Comparison of ENCODE assay signal across 9 cellular contexts in the genomic region with DNA sequence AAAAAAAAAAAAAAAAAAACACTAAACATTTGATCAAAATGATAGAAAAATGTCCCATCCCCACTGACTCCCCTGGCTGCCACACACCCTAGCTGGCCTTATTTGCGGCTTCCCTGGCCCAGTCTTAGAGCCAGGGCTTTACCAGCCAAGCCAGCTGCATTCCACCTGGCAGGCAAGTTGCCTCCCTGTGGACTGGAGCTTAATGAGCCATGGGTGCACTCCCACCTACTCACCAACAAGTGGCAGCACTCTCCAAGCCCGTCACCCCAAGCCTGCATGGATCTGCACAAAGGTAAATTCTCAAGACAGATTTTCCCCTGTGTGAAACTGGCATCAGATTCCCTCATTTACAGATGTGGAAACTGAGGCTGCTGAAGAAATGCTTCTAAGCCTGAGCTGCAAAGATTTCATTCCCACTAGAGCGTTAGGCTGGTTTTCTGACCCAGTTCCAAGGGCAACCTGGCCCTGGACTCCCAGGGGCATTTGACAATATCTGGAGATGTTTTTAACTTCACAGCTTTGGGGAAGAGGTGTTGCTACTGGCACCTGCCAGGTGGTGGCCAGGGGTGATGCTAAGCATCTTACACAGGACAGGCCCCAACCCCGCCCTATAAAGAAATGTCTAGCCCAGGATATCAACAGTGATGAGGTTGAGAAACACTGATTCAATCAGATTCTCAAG. TPM values are rescaled to one million over a fixed set of nuclear protein-coding genes. Genes with fewer than 3 reads are reported as not detected.
A peak's percentile ranks its signal among the peaks of the same experiment; 100 is the strongest.
DNase-seq lines count a peak whose midpoint lies in the region; ATAC-seq, FAIRE-seq and TF ChIP-seq lines count a peak whose summit lies in the region.
"Had no signal": no experiment of that assay in that cellular context is flagged by ENCODE, and none has a peak within 500 bp of the region (broad histone marks: within the 10 kb centered on the region; RNA-seq: fewer than 3 reads in every experiment).

No MANE protein-coding gene starts in this region.

- H3K36me3 Mint-ChIP-seq in activated CD4-positive, alpha-beta T cell treated with anti-CD3 and anti-CD28 coated beads, Interleukin-2, amount 10 ng/mL, durations not matched to agents 7 days and 5 days (ENCODE audit: low read depth), result no peaks in the 10 kb centered on the region
- H3K36me3 Mint-ChIP-seq in neural progenitor cell, result no peaks in the 10 kb centered on the region

- CTCF ChIA-PET in activated CD4-positive, alpha-beta T cell treated with anti-CD3 and anti-CD28 coated beads, Interleukin-2, amount 10 ng/mL, durations not matched to agents 7 days and 5 days (lab: Charles Lee), result interaction anchor here (0.7 to 2.3 kb wide), 8 partner anchors 9 to 1020 kb away, joined by 3 to 17 read pairs (median 4); no protein-coding TSS in a partner anchor
- CTCF ChIA-PET in endothelial cell of umbilical vein (lab: Charles Lee), result interaction anchor here (0.6 to 6.8 kb wide), 17 partner anchors 9 to 267 kb away, joined by 3 to 145 read pairs (median 4); partner anchors contain the start of gene VDAC1

- no peak overlapping the region for H3K27ac Mint-ChIP-seq in activated CD4-positive, alpha-beta T cell treated with anti-CD3 and anti-CD28 coated beads, Interleukin-2, amount 10 ng/mL, durations not matched to agents 7 days and 5 days
- H3K27ac Mint-ChIP-seq in neural progenitor cell, result no peak overlapping the region

- H3K4me3 ChIP-seq in endothelial cell of umbilical vein (replicated peaks in 1 of 3; ENCODE audit: insufficient read depth in 1 of 3, low read depth in 1 of 3, low read length in 3 of 3) (no peak overlapping the region), neural progenitor cell (no peak overlapping the region)
- H3K4me3 ChIP-seq: thoracic aorta had no signal

- no peaks in the 10 kb centered on the region for H3K4me1 Mint-ChIP-seq in activated CD4-positive, alpha-beta T cell treated with anti-CD3 and anti-CD28 coated beads, Interleukin-2, amount 10 ng/mL, durations not matched to agents 7 days and 5 days
- H3K4me1 Mint-ChIP-seq in neural progenitor cell, result peaks cover 3% of the 10 kb centered on the region

- no peaks in the 10 kb centered on the region for H3F3A ChIP-seq in neural progenitor cell (ENCODE audit: low read depth)

- H3K9me3 ChIP-seq in endothelial cell of umbilical vein (replicated peaks; ENCODE audit: control insufficient read depth, insufficient read depth, low read length) (no peaks in the 10 kb centered on the region), neural progenitor cell (ENCODE audit: low read depth) (no peaks in the 10 kb centered on the region)
- H3K9me3 ChIP-seq: thoracic aorta had no signal

- H3K27me3 Mint-ChIP-seq in activated CD4-positive, alpha-beta T cell treated with anti-CD3 and anti-CD28 coated beads, Interleukin-2, amount 10 ng/mL, durations not matched to agents 7 days and 5 days, result peaks cover 8% of the 10 kb centered on the region
- peaks cover 15% of the 10 kb centered on the region for H3K27me3 Mint-ChIP-seq in neural progenitor cell (ENCODE audit: insufficient read depth, low read depth)

- POLR2A ChIA-PET in activated CD4-positive, alpha-beta T cell treated with anti-CD3 and anti-CD28 coated beads, Interleukin-2, amount 10 ng/mL, durations not matched to agents 7 days and 5 days (lab: Charles Lee), result interaction anchor here (0.6 to 1.0 kb wide), 2 partner anchors 13 to 364 kb away, joined by 3 to 4 read pairs; no protein-coding TSS in a partner anchor
- POLR2A ChIA-PET in endothelial cell of umbilical vein (lab: Charles Lee), result no interaction called here

- ATAC-seq in HG03103 (IDR thresholded peaks at IDR 0.05; ENCODE audit: low read depth, unreplicated experiment) (peak; percentile 69), GM21723 (IDR thresholded peaks at IDR 0.05; ENCODE audit: unreplicated experiment) (no peak)

- no peaks in the 10 kb centered on the region for H4K20me1 ChIP-seq in endothelial cell of umbilical vein (replicated peaks; ENCODE audit: control insufficient read depth, extremely low read depth, insufficient read depth, low read length)
- no peaks in the 10 kb centered on the region for H4K20me1 ChIP-seq in neural progenitor cell (ENCODE audit: low read depth)

- H3K27me3 ChIP-seq in endothelial cell of umbilical vein (ENCODE audit: control insufficient read depth in 2 of 2, insufficient read depth in 2 of 2, low read length in 2 of 2) (no peaks in the 10 kb centered on the region), neural progenitor cell (no peaks in the 10 kb centered on the region)

- intact Hi-C loops in endothelial cell of umbilical vein (cut with micrococcal nuclease), result no loop called here

- no peaks in the 10 kb centered on the region for H3K9me1 ChIP-seq in endothelial cell of umbilical vein (replicated peaks; ENCODE audit: control insufficient read depth, extremely low read depth, insufficient read depth, low read length)

- H3K9me3 Mint-ChIP-seq in activated CD4-positive, alpha-beta T cell treated with anti-CD3 and anti-CD28 coated beads, Interleukin-2, amount 10 ng/mL, durations not matched to agents 7 days and 5 days, result no peaks in the 10 kb centered on the region
- no peaks in the 10 kb centered on the region for H3K9me3 Mint-ChIP-seq in neural progenitor cell

- H3K36me3 ChIP-seq in endothelial cell of umbilical vein (ENCODE audit: control insufficient read depth in 2 of 2, extremely low read depth in 1 of 2, insufficient read depth in 2 of 2, low read length in 2 of 2), result no peaks in the 10 kb centered on the region
- no peaks in the 10 kb centered on the region for H3K36me3 ChIP-seq in neural progenitor cell
- H3K36me3 ChIP-seq: thoracic aorta had no signal

- H2AFZ ChIP-seq in endothelial cell of umbilical vein (ENCODE audit: low read depth, low read length) (no peak overlapping the region), neural progenitor cell (replicated peaks) (peak overlapping the region; percentile 34)

- dilution Hi-C loops in endothelial cell of umbilical vein (cut with MboI; ENCODE audit: extremely low pct_ligation_motif_present, low sequenced_read_pairs), result no loop called here

- H3K27ac ChIP-seq in endothelial cell of umbilical vein (ENCODE audit: insufficient read depth, low read depth, low read length) (no peak overlapping the region), neural progenitor cell (no peak overlapping the region)
- H3K27ac ChIP-seq: thoracic aorta had no signal

- no peaks in the 10 kb centered on the region for H3K4me1 ChIP-seq in endothelial cell of umbilical vein (ENCODE audit: control insufficient read depth, extremely low read depth, insufficient read depth, low read length)
- peaks cover 7% of the 10 kb centered on the region for H3K4me1 ChIP-seq in neural progenitor cell

- H3K4me3 Mint-ChIP-seq in activated CD4-positive, alpha-beta T cell treated with anti-CD3 and anti-CD28 coated beads, Interleukin-2, amount 10 ng/mL, durations not matched to agents 7 days and 5 days, result no peak overlapping the region
- peak overlapping the region; percentile 24 for H3K4me3 Mint-ChIP-seq in neural progenitor cell

- H3K79me2 ChIP-seq in endothelial cell of umbilical vein (ENCODE audit: control insufficient read depth, insufficient read depth, low read length), result no peaks in the 10 kb centered on the region
- H3K79me2 ChIP-seq in neural progenitor cell (ENCODE audit: low read depth), result no peaks in the 10 kb centered on the region

- DNase-seq in NCI-H2227 (lab: John Stamatoyannopoulos, UW; ENCODE audit: unreplicated experiment) (peak; percentile 19), NCI-H2227 treated with DMSO at 0.1 percent for 48 hours (lab: John Stamatoyannopoulos, UW) (no peak), NCI-H526 (lab: John Stamatoyannopoulos, UW) (peak; percentile 72 to 85), endothelial cell of umbilical vein (ENCODE audit: low read depth, low spot score) (peak; percentile 44), neural progenitor cell (ENCODE audit: low spot score) (peak; percentile 83)
- DNase-seq in activated CD4-positive, alpha-beta T cell treated with anti-CD3 and anti-CD28 coated beads, Interleukin-2, amount 10 ng/mL, durations not matched to agents 7 days and 5 days, result peak; percentile 70

- peak; percentile 86 for FAIRE-seq in endothelial cell of umbilical vein (lab: Jason Lieb, UNC)

- peak; percentile 55 to 70 for TF ChIP-seq CTCF in endothelial cell of umbilical vein (IDR thresholded peaks at IDR 0.05; ENCODE audit: extremely low read depth in 1 of 2, insufficient read depth in 1 of 2, low read depth in 1 of 2, low read length in 2 of 2)
- peak; percentile 67 for TF ChIP-seq CTCF in neural progenitor cell (IDR thresholded peaks at IDR 0.05)

- no TSS peak for BruUV-seq in endothelial cell of umbilical vein (replicated peaks; lab: Mats Ljungman, UMichigan)

- H3K4me2 ChIP-seq in endothelial cell of umbilical vein (ENCODE audit: insufficient read depth, low read length) (no peak overlapping the region), neural progenitor cell (peak overlapping the region; percentile 27)

- H3K9ac ChIP-seq in endothelial cell of umbilical vein (replicated peaks; ENCODE audit: extremely low read depth, insufficient read depth, low read length), result no peak overlapping the region
- H3K9ac ChIP-seq in neural progenitor cell, result no peak overlapping the region

- no peak for TF ChIP-seq POLR2A in endothelial cell of umbilical vein (IDR thresholded peaks at IDR 0.05; ENCODE audit: low read depth, low read length)

RNA-seq across cellular contexts. Expression of gene VDAC1, which starts 21.9 kb away (rescaled TPM):
- total RNA-seq in activated CD4-positive, alpha-beta T cell treated with anti-CD3 and anti-CD28 coated beads, Interleukin-2, amount 10 ng/mL, durations not matched to agents 7 days and 5 days, result 100 to 1,000 TPM; 184 to 208 TPM
- total RNA-seq in endothelial cell of umbilical vein (247 and 253 TPM in 2 replicates), neural progenitor cell (ENCODE audit: low replicate concordance) (179 and 224 TPM in 2 replicates)
- 82.8 and 116 TPM in 2 replicates for polyA plus RNA-seq in endothelial cell of umbilical vein
- 186 and 212 TPM in 2 replicates for polyA plus RNA-seq in endothelial cell of umbilical vein (2011; cell fraction: cytosol; rRNA removed)
- 103 and 138 TPM in 2 replicates for polyA plus RNA-seq in endothelial cell of umbilical vein (2011; cell fraction: nucleus; rRNA removed)
- 253 and 326 TPM in 2 replicates for polyA plus RNA-seq in endothelial cell of umbilical vein (2012)
- polyA minus RNA-seq in endothelial cell of umbilical vein, result 75.6 and 82.9 TPM in 2 replicates
- polyA minus RNA-seq in endothelial cell of umbilical vein (2011; cell fraction: cytosol; rRNA and poly(A)+ RNA removed), result 81.1 TPM
- 39.8 and 53.0 TPM in 2 replicates for polyA minus RNA-seq in endothelial cell of umbilical vein (2011; cell fraction: nucleus; rRNA and poly(A)+ RNA removed)

RNA-seq across cellular contexts. Expression of gene C5orf15, which starts 58.2 kb away (rescaled TPM):
- total RNA-seq in activated CD4-positive, alpha-beta T cell treated with anti-CD3 and anti-CD28 coated beads, Interleukin-2, amount 10 ng/mL, durations not matched to agents 7 days and 5 days, result 10 to 100 TPM; 21.9 to 32.7 TPM
- total RNA-seq in endothelial cell of umbilical vein (24.8 and 25.3 TPM in 2 replicates), neural progenitor cell (ENCODE audit: low replicate concordance) (71.0 and 120 TPM in 2 replicates)
- 41.1 and 45.4 TPM in 2 replicates for polyA plus RNA-seq in endothelial cell of umbilical vein
- polyA plus RNA-seq in endothelial cell of umbilical vein (2011; cell fraction: cytosol; rRNA removed), result 26.6 and 29.2 TPM in 2 replicates
- polyA plus RNA-seq in endothelial cell of umbilical vein (2011; cell fraction: nucleus; rRNA removed), result 16.3 and 24.2 TPM in 2 replicates
- 26.8 and 27.3 TPM in 2 replicates for polyA plus RNA-seq in endothelial cell of umbilical vein (2012)
- 22.9 and 35.3 TPM in 2 replicates for polyA minus RNA-seq in endothelial cell of umbilical vein
- 26.2 TPM for polyA minus RNA-seq in endothelial cell of umbilical vein (2011; cell fraction: cytosol; rRNA and poly(A)+ RNA removed)
- 7.3 and 9.8 TPM in 2 replicates for polyA minus RNA-seq in endothelial cell of umbilical vein (2011; cell fraction: nucleus; rRNA and poly(A)+ RNA removed)
